1 cellular context compared by ENCODE assay signal in the genomic region with DNA sequence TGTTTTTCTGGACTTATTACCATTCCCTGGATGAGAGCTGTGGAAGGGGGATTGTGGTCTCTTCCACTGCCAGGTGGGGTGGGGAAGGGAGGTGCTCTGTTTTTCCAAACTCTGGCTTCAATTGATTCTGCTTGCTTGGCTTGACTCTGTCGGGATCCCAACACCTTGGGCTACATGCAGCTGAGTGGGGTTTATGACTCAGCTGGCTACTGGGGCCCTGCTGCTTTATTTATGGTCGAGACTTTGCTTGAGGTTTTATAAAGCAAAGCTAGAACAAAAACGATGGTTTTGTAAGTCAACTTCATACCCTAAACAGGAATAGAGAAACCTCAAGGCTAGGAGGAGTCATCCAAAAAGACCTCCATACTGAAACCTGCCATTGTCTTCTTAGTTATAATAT.
TF ChIP-seq lines count a peak whose summit lies in the region.

No MANE protein-coding gene starts in this region.

TF ChIP-seq in GM12878, 131 proteins besides CTCF, POLR2A, EP300 and RAD21 (continued from another document):
- TF ChIP-seq, protein P1, sequence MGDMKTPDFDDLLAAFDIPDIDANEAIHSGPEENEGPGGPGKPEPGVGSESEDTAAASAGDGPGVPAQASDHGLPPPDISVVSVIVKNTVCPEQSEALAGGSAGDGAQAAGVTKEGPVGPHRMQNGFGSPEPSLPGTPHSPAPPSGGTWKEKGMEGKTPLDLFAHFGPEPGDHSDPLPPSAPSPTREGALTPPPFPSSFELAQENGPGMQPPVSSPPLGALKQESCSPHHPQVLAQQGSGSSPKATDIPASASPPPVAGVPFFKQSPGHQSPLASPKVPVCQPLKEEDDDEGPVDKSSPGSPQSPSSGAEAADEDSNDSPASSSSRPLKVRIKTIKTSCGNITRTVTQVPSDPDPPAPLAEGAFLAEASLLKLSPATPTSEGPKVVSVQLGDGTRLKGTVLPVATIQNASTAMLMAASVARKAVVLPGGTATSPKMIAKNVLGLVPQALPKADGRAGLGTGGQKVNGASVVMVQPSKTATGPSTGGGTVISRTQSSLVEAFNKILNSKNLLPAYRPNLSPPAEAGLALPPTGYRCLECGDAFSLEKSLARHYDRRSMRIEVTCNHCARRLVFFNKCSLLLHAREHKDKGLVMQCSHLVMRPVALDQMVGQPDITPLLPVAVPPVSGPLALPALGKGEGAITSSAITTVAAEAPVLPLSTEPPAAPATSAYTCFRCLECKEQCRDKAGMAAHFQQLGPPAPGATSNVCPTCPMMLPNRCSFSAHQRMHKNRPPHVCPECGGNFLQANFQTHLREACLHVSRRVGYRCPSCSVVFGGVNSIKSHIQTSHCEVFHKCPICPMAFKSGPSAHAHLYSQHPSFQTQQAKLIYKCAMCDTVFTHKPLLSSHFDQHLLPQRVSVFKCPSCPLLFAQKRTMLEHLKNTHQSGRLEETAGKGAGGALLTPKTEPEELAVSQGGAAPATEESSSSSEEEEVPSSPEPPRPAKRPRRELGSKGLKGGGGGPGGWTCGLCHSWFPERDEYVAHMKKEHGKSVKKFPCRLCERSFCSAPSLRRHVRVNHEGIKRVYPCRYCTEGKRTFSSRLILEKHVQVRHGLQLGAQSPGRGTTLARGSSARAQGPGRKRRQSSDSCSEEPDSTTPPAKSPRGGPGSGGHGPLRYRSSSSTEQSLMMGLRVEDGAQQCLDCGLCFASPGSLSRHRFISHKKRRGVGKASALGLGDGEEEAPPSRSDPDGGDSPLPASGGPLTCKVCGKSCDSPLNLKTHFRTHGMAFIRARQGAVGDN (IDR thresholded peaks at IDR 0.05), result peak; percentile 88
- TF ChIP-seq ESRRA (IDR thresholded peaks at IDR 0.05; ENCODE audit: low read length), result no peak
- TF ChIP-seq YBX1 (IDR thresholded peaks at IDR 0.05), result no peak
- peak; percentile 71 for TF ChIP-seq JUNB (IDR thresholded peaks at IDR 0.05)
- TF ChIP-seq CEBPB (IDR thresholded peaks at IDR 0.05; ENCODE audit: borderline replicate concordance in 1 of 2, low read depth in 2 of 2, low read length in 2 of 2), result no peak
- TF ChIP-seq, protein P2, sequence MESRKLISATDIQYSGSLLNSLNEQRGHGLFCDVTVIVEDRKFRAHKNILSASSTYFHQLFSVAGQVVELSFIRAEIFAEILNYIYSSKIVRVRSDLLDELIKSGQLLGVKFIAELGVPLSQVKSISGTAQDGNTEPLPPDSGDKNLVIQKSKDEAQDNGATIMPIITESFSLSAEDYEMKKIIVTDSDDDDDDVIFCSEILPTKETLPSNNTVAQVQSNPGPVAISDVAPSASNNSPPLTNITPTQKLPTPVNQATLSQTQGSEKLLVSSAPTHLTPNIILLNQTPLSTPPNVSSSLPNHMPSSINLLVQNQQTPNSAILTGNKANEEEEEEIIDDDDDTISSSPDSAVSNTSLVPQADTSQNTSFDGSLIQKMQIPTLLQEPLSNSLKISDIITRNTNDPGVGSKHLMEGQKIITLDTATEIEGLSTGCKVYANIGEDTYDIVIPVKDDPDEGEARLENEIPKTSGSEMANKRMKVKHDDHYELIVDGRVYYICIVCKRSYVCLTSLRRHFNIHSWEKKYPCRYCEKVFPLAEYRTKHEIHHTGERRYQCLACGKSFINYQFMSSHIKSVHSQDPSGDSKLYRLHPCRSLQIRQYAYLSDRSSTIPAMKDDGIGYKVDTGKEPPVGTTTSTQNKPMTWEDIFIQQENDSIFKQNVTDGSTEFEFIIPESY (IDR thresholded peaks at IDR 0.05), result no peak
- TF ChIP-seq RCOR1 (conservative IDR thresholded peaks at IDR 0.05; ENCODE audit: low read depth, low read length), result no peak
- no peak for TF ChIP-seq NFYA (IDR thresholded peaks at IDR 0.05; ENCODE audit: borderline replicate concordance, low read depth, low read length)
- TF ChIP-seq KLF5 (IDR thresholded peaks at IDR 0.05; ENCODE audit: partially characterized antibody), result no peak
- TF ChIP-seq NBN (IDR thresholded peaks at IDR 0.05), result 0 out of 2 replicates have a peak, but pooled peaks have one; percentile 23
- TF ChIP-seq NR2C1 (IDR thresholded peaks at IDR 0.05), result no peak
- peak; percentile 63; the same call in 1 of the 2 replicates for TF ChIP-seq MTA2 (IDR thresholded peaks at IDR 0.05; ENCODE audit: low read depth)
- TF ChIP-seq EED (IDR thresholded peaks at IDR 0.05; ENCODE audit: low read depth), result peak; percentile 81
